Comparison of ENCODE assay signal across 10 cellular contexts in genomic region chr7:74256446-74257408, GRCh38. TPM values are rescaled to one million over a fixed set of nuclear protein-coding genes. Genes with fewer than 3 reads are reported as not detected.
DNase-seq lines count a peak whose midpoint lies in the region; ATAC-seq and TF ChIP-seq lines count a peak whose summit lies in the region.
"Had no signal": no experiment of that assay in that cellular context is flagged by ENCODE, and none has a peak within 500 bp of the region (broad histone marks: within the 10 kb centered on the region; RNA-seq: fewer than 3 reads in every experiment).

No MANE protein-coding gene starts in this region.

- no peak for ATAC-seq in lower lobe of right lung
- no peak for ATAC-seq in GM19397 (IDR thresholded peaks at IDR 0.05; ENCODE audit: unreplicated experiment)

- intact Hi-C loops in lower lobe of right lung (cut with DNase I) = no loop called here

- no peaks in the 10 kb centered on the region for H3K36me3 ChIP-seq in lower lobe of right lung

- TF ChIP-seq CTCF in GM13976 (IDR thresholded peaks at IDR 0.05; ENCODE audit: borderline replicate concordance, control extremely low read depth, extremely low read depth, insufficient read depth, missing control alignments) (no peak), lower lobe of right lung (IDR thresholded peaks at IDR 0.05) (no peak)

- peak overlapping the region; percentile 97 for H3K27ac ChIP-seq in lower lobe of right lung

- peaks cover 30% of the 10 kb centered on the region for H3K4me1 ChIP-seq in lower lobe of right lung

- in situ Hi-C loops in GM13976 (cut with MboI; ENCODE audit: low sequenced_read_pairs, unreplicated experiment) = no loop called here

- H3K4me3 ChIP-seq in lower lobe of right lung = no peak overlapping the region

- H3K9me3 ChIP-seq in lower lobe of right lung = no peaks in the 10 kb centered on the region

- DNase-seq in A172 (ENCODE audit: low spot score) (peak; percentile 42), GM13976 (ENCODE audit: low spot score) (peak; percentile 2), amniotic epithelial cell (ENCODE audit: low read depth) (peak; percentile 64), lower lobe of right lung (no peak), T-helper 9 cell (no peak), NCI-H2196 (lab: John Stamatoyannopoulos, UW; ENCODE audit: unreplicated experiment) (no peak)
- no peak for DNase-seq in activated CD4-positive, CD25-positive, alpha-beta regulatory T cell treated with anti-CD3 and anti-CD28 coated beads, Interleukin-2, amount 50 U/mL, for 72 hours
- DNase-seq: activated gamma-delta T cell; stimulated activated naive CD4-positive, alpha-beta T cell had no signal

- no peaks in the 10 kb centered on the region for H3K27me3 ChIP-seq in lower lobe of right lung (ENCODE audit: low read depth)

RNA-seq across cellular contexts. Expression of gene RFC2, which starts 2.5 kb away (rescaled TPM):
- 99.1 and 138 TPM in 2 replicates for total RNA-seq in A172 (2014; rRNA removed; shearing (Covaris generic))
- total RNA-seq in lower lobe of right lung = 18.5 TPM

RNA-seq across cellular contexts. Expression of gene CLIP2, which starts 32.5 kb away (rescaled TPM):
- 43.9 and 47.4 TPM in 2 replicates for total RNA-seq in A172 (2014; rRNA removed; shearing (Covaris generic))
- total RNA-seq in lower lobe of right lung = 24.1 TPM

RNA-seq across cellular contexts. Expression of gene LAT2, which starts 46.9 kb away (rescaled TPM):
- 0.84 and 3.3 TPM in 2 replicates for total RNA-seq in A172 (2014; rRNA removed; shearing (Covaris generic))
- 64.7 TPM for total RNA-seq in lower lobe of right lung

Comparison
In these comparisons a context has a peak if more than half of its experiments do, and no peak if none do; other contexts are left out.
1. DNase-seq: peak in A172 (single experiment), GM13976 (single experiment) and amniotic epithelial cell (single experiment); none in lower lobe of right lung (single experiment), activated CD4-positive, CD25-positive, alpha-beta regulatory T cell treated with anti-CD3 and anti-CD28 coated beads, Interleukin-2, amount 50 U/mL, for 72 hours (single experiment), T-helper 9 cell (single experiment) and NCI-H2196 (single experiment).
2. RNA of gene LAT2, which starts 46.9 kb away (total RNA-seq): 64.7 TPM in lower lobe of right lung (single experiment); 0.84 to 3.3 TPM in A172; every median in the first group is over 10 times any median in the second.